8 cellular contexts compared by ENCODE assay signal in genomic region chr14:22886500-22887259, GRCh38. TPM values are rescaled to one million over a fixed set of nuclear protein-coding genes. Genes with fewer than 3 reads are reported as not detected.
DNase-seq lines count a peak whose midpoint lies in the region; ATAC-seq and TF ChIP-seq lines count a peak whose summit lies in the region.

No MANE protein-coding gene starts in this region.

- H3K4me3 ChIP-seq in DND-41 (ENCODE audit: low read depth in 1 of 2, low read length in 2 of 2) (no peak overlapping the region), astrocyte of the spinal cord (ENCODE audit: low read depth, low read length) (peak overlapping the region; percentile 57)

- H3K27me3 ChIP-seq in DND-41 (ENCODE audit: insufficient read depth, low read length, poor library complexity), result peaks cover 54% of the 10 kb centered on the region

- H3K4me2 ChIP-seq in DND-41 (ENCODE audit: insufficient read depth, low read length), result no peak overlapping the region

- peaks cover 13% of the 10 kb centered on the region; the same call in 1 of the 2 replicates for H4K20me1 ChIP-seq in DND-41 (ENCODE audit: insufficient read depth, low read length)

- TF ChIP-seq CTCF in DND-41 (IDR thresholded peaks at IDR 0.05; ENCODE audit: borderline replicate concordance, extremely low read depth, low read length, poor library complexity, severe bottlenecking) (no peak), astrocyte of the spinal cord (IDR thresholded peaks at IDR 0.05; ENCODE audit: low read depth, low read length) (no peak)

- peaks cover 5% of the 10 kb centered on the region for H3K36me3 Mint-ChIP-seq in T-helper 17 cell (ENCODE audit: low read depth)

- no peak overlapping the region for H2AFZ ChIP-seq in DND-41 (ENCODE audit: low read depth, low read length)

- H3K9ac ChIP-seq in DND-41 (ENCODE audit: low read depth, low read length), result no peak overlapping the region

- H3K27ac Mint-ChIP-seq in T-helper 17 cell, result peak overlapping the region; percentile 91

- no peaks in the 10 kb centered on the region for H3K4me1 ChIP-seq in DND-41 (ENCODE audit: insufficient read depth, low read length)

- no peaks in the 10 kb centered on the region for H3K36me3 ChIP-seq in DND-41 (ENCODE audit: insufficient read depth, low read length)

- H3K27ac ChIP-seq in DND-41 (ENCODE audit: low read length), result no peak overlapping the region

- H3K4me3 Mint-ChIP-seq in T-helper 17 cell, result peak overlapping the region; percentile 93

- DNase-seq in DND-41 (peak; percentile 37), LoVo (ENCODE audit: low spot score) (peak; percentile 81), T-helper 17 cell (peak; percentile 56 to 76 (median 68)), astrocyte of the spinal cord (ENCODE audit: low read depth, low spot score) (peak; percentile 67), iPS-NIHi11 (ENCODE audit: low spot score) (peak; percentile 83), NCI-H226 (no peak)
- DNase-seq in stimulated activated CD4-positive, alpha-beta T cell treated with anti-CD3 and anti-CD28 coated beads, Interleukin-15, amount 100 ng/mL, for 24 hours, result peak; percentile 79

- H3K27me3 Mint-ChIP-seq in T-helper 17 cell, result no peaks in the 10 kb centered on the region

- peak; percentile 39 for ATAC-seq in DND-41 (ENCODE audit: insufficient read depth, low read depth)
- ATAC-seq in GM21576 (IDR thresholded peaks at IDR 0.05; ENCODE audit: unreplicated experiment), result peak; percentile 50
- ATAC-seq in T-helper 17 cell, result peak; percentile 76

- peaks cover 52% of the 10 kb centered on the region for H3K4me1 Mint-ChIP-seq in T-helper 17 cell

- in situ Hi-C loops in astrocyte of the spinal cord (cut with HindIII; ENCODE audit: low sequenced_read_pairs), result no loop called here

- H3K9me3 ChIP-seq in DND-41 (ENCODE audit: insufficient read depth, low read length, severe bottlenecking), result no peaks in the 10 kb centered on the region
- H3K9me3 ChIP-seq in T-helper 17 cell (ENCODE audit: control insufficient read depth, low read length, poor library complexity, severe bottlenecking), result no peaks in the 10 kb centered on the region

- no peaks in the 10 kb centered on the region for H3K79me2 ChIP-seq in DND-41 (ENCODE audit: insufficient read depth, low read length)

RNA-seq across cellular contexts. Expression of gene REM2, which starts 3.7 kb away (rescaled TPM):
- total RNA-seq in T-helper 17 cell, result 1 to 10 TPM; 7.2 to 8.7 TPM

RNA-seq across cellular contexts. Expression of gene LRP10, which starts 15.1 kb away (rescaled TPM):
- total RNA-seq in T-helper 17 cell, result 10 to 100 TPM; 76.9 to 84.5 TPM

RNA-seq across cellular contexts. Expression of gene RBM23, which starts 32.3 kb away (rescaled TPM):
- 10 to 100 TPM; 77.3 to 88.9 TPM for total RNA-seq in T-helper 17 cell

RNA-seq across cellular contexts. Expression of gene PRMT5, which starts 42.5 kb away (rescaled TPM):
- 10 to 100 TPM; 22.8 to 33.9 TPM for total RNA-seq in T-helper 17 cell

RNA-seq across cellular contexts. Expression of gene MMP14, which starts 50.3 kb away (rescaled TPM):
- total RNA-seq in T-helper 17 cell, result 1 to 10 TPM in 1 of 2 donors, under 1 TPM in 1; 0.85 to 1.0 TPM
